Comparison of ENCODE assay signal across 19 cellular contexts in the genomic region with DNA sequence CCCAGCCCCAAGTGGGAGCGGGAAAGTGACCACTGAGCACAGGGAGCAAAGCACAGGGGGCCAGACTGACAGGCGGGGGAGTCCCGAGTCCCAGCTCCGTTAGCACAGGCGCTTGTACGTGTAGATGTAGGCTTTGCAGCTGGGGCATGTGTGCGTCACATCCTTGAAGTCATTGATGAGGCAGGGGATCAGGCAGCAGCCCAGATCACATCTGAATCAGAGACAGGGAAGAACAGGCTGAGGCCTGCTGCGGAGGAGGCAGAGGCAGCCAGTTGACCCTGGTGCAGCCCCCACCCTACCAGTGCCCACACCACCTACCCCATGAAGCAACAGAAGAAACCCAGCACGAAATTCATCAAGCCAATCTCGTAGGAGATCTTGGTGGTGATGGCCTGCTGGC. TPM values are rescaled to one million over a fixed set of nuclear protein-coding genes. Genes with fewer than 3 reads are reported as not detected.
DNase-seq lines count a peak whose midpoint lies in the region; ATAC-seq and TF ChIP-seq lines count a peak whose summit lies in the region.
"Had no signal": no experiment of that assay in that cellular context is flagged by ENCODE, and none has a peak within 500 bp of the region (broad histone marks: within the 10 kb centered on the region; RNA-seq: fewer than 3 reads in every experiment).

No MANE protein-coding gene starts in this region.

- POLR2A ChIA-PET in CD8-positive, alpha-beta T cell (lab: Charles Lee): interaction anchor here (0.6 kb wide), 1 partner anchor 99 kb away, joined by 3 read pairs; no protein-coding TSS in a partner anchor
- POLR2A ChIA-PET in RWPE1 (lab: Yijun Ruan, JAX; ENCODE audit: low non-redundant PET): interaction anchor here (0.6 kb wide), 1 partner anchor 35 kb away, joined by 8 read pairs; no protein-coding TSS in a partner anchor

- no peak overlapping the region for H3K27ac ChIP-seq in CD8-positive, alpha-beta T cell (ENCODE audit: low read depth, low read length)
- H3K27ac ChIP-seq in RWPE1: peak overlapping the region; percentile 39
- H3K27ac ChIP-seq in thyroid gland: no peak overlapping the region

- peaks cover 46% of the 10 kb centered on the region for H3K4me1 Mint-ChIP-seq in CD8-positive, alpha-beta T cell (ENCODE audit: low read depth)
- H3K4me1 Mint-ChIP-seq in dendritic cell treated with granulocyte-macrophage colony-stimulating factor and Interleukin-4, amounts not matched to agents 40 ng/mL and 50 ng/mL, for 4 days (ENCODE audit: low read depth): peaks cover 81% of the 10 kb centered on the region
- H3K4me1 Mint-ChIP-seq in natural killer cell treated with Interleukin-12 subunit alpha and Interleukin-12 subunit beta and Interleukin-15 and Interleukin-18, amount 100 ng/mL, for 72 hours (ENCODE audit: low read depth in 2 of 2): peaks cover 40 to 49% of the 10 kb centered on the region in 2 donors

- intact Hi-C loops in CD8-positive, alpha-beta T cell (cut with DNase I, micrococcal nuclease): no loop called here
- intact Hi-C loops in dendritic cell treated with granulocyte-macrophage colony-stimulating factor and Interleukin-4, amounts not matched to agents 40 ng/mL and 50 ng/mL, for 4 days (cut with micrococcal nuclease): loop anchor here (10.0 kb wide), 1 partner anchor 152 kb away; no protein-coding TSS in a partner anchor
- intact Hi-C loops in thyroid gland (cut with DNase I): loop anchor here (5.0 kb wide), 1 partner anchor 35 kb away; no protein-coding TSS in a partner anchor

- H3K4me3 ChIP-seq in CD8-positive, alpha-beta T cell (ENCODE audit: low read depth, low read length): no peak overlapping the region
- no peak overlapping the region for H3K4me3 ChIP-seq in thyroid gland (replicated peaks in 1 of 3)
- H3K4me3 ChIP-seq: breast epithelium, MG63, mucosa of descending colon had no signal

- no peak overlapping the region for H3K4me3 Mint-ChIP-seq in CD8-positive, alpha-beta T cell
- H3K4me3 Mint-ChIP-seq in dendritic cell treated with granulocyte-macrophage colony-stimulating factor and Interleukin-4, amounts not matched to agents 40 ng/mL and 50 ng/mL, for 4 days: no peak overlapping the region
- H3K4me3 Mint-ChIP-seq in natural killer cell treated with Interleukin-12 subunit alpha and Interleukin-12 subunit beta and Interleukin-15 and Interleukin-18, amount 100 ng/mL, for 72 hours: peak overlapping the region; percentile 20
- H3K4me3 Mint-ChIP-seq: activated B cell treated with CpG ODN at 0.5 μM for 24 hours had no signal

- peaks cover 40% of the 10 kb centered on the region for H3K36me3 ChIP-seq in CD8-positive, alpha-beta T cell (ENCODE audit: insufficient read depth, low read length)
- peaks cover 18 to 32% of the 10 kb centered on the region in 2 donors for H3K36me3 ChIP-seq in thyroid gland

- H3K9me3 Mint-ChIP-seq in CD8-positive, alpha-beta T cell: no peaks in the 10 kb centered on the region
- H3K9me3 Mint-ChIP-seq in dendritic cell treated with granulocyte-macrophage colony-stimulating factor and Interleukin-4, amounts not matched to agents 40 ng/mL and 50 ng/mL, for 4 days: no peaks in the 10 kb centered on the region
- no peaks in the 10 kb centered on the region for H3K9me3 Mint-ChIP-seq in natural killer cell treated with Interleukin-12 subunit alpha and Interleukin-12 subunit beta and Interleukin-15 and Interleukin-18, amount 100 ng/mL, for 72 hours
- H3K9me3 Mint-ChIP-seq: activated B cell treated with CpG ODN at 0.5 μM for 24 hours had no signal

- TF ChIP-seq POLR2A in thyroid gland (IDR thresholded peaks at IDR 0.05): no peak

- peaks cover 34% of the 10 kb centered on the region for H3K4me1 ChIP-seq in CD8-positive, alpha-beta T cell (ENCODE audit: insufficient read depth, low read length)
- peaks cover 7 to 35% of the 10 kb centered on the region in 2 donors for H3K4me1 ChIP-seq in thyroid gland

- ATAC-seq in CD8-positive, alpha-beta T cell: no peak
- ATAC-seq in natural killer cell treated with Interleukin-12 subunit alpha and Interleukin-12 subunit beta and Interleukin-15 and Interleukin-18, amount 100 ng/mL, for 72 hours: no peak
- ATAC-seq in HG02798 (IDR thresholded peaks at IDR 0.05; ENCODE audit: poor library complexity, unreplicated experiment): no peak
- ATAC-seq: mucosa of descending colon had no signal

- no peaks in the 10 kb centered on the region for H3K27me3 Mint-ChIP-seq in CD8-positive, alpha-beta T cell (ENCODE audit: low read depth)
- H3K27me3 Mint-ChIP-seq in dendritic cell treated with granulocyte-macrophage colony-stimulating factor and Interleukin-4, amounts not matched to agents 40 ng/mL and 50 ng/mL, for 4 days: no peaks in the 10 kb centered on the region
- H3K27me3 Mint-ChIP-seq in natural killer cell treated with Interleukin-12 subunit alpha and Interleukin-12 subunit beta and Interleukin-15 and Interleukin-18, amount 100 ng/mL, for 72 hours: no peaks in the 10 kb centered on the region
- H3K27me3 Mint-ChIP-seq: activated B cell treated with CpG ODN at 0.5 μM for 24 hours had no signal

- 90 to 93% methylated on average over 10 of the region's 10 CpGs for WGBS in thyroid gland, 2 donors

- no peaks in the 10 kb centered on the region for H3K9me3 ChIP-seq in CD8-positive, alpha-beta T cell (ENCODE audit: low read length)
- H3K9me3 ChIP-seq in thyroid gland: no peaks in the 10 kb centered on the region
- H3K9me3 ChIP-seq: breast epithelium, MG63, mucosa of descending colon had no signal

- CTCF ChIA-PET in CD8-positive, alpha-beta T cell (lab: Charles Lee): interaction anchor here (1.3 kb wide), 1 partner anchor 73 kb away, joined by 3 read pairs; no protein-coding TSS in a partner anchor
- CTCF ChIA-PET in RWPE1 (lab: Yijun Ruan, JAX): interaction anchor here (1.1 to 1.2 kb wide), 2 partner anchors 36 to 99 kb away, joined by 3 to 4 read pairs; no protein-coding TSS in a partner anchor

- H3K27me3 ChIP-seq in CD8-positive, alpha-beta T cell (ENCODE audit: insufficient read depth, low read length): no peaks in the 10 kb centered on the region
- no peaks in the 10 kb centered on the region for H3K27me3 ChIP-seq in thyroid gland
- H3K27me3 ChIP-seq: breast epithelium, MG63 had no signal

- no peak for DNase-seq in CD8-positive, alpha-beta T cell
- DNase-seq in RWPE1 (ENCODE audit: low spot score): no peak
- no peak for DNase-seq in natural killer cell treated with Interleukin-12 subunit alpha and Interleukin-12 subunit beta and Interleukin-15 and Interleukin-18, amount 100 ng/mL, for 72 hours (ENCODE audit: low spot score)
- no peak for DNase-seq in HPDE6-E6E7 (ENCODE audit: extremely low spot score)
- no peak for DNase-seq in thyroid gland
- DNase-seq: activated B cell treated with CpG ODN at 0.5 μM for 24 hours; activated naive CD4-positive, alpha-beta T cell; DMS 273 treated with DMSO at 0.1 percent for 48 hours; effector CD8-positive, alpha-beta T cell; GDM1; left colon; MG63; NCI-H1694 treated with DMSO at 0.1 percent for 48 hours; stimulated activated CD4-positive, alpha-beta T cell treated with anti-CD3 and anti-CD28 coated beads, Interleukin-2, amount 100 ng/mL, for 24 hours had no signal

- peak overlapping the region; percentile 79 for H3K27ac Mint-ChIP-seq in CD8-positive, alpha-beta T cell
- peak overlapping the region; percentile 89 for H3K27ac Mint-ChIP-seq in dendritic cell treated with granulocyte-macrophage colony-stimulating factor and Interleukin-4, amounts not matched to agents 40 ng/mL and 50 ng/mL, for 4 days
- H3K27ac Mint-ChIP-seq in natural killer cell treated with Interleukin-12 subunit alpha and Interleukin-12 subunit beta and Interleukin-15 and Interleukin-18, amount 100 ng/mL, for 72 hours: peak overlapping the region; percentile 89 to 96
- H3K27ac Mint-ChIP-seq: activated B cell treated with CpG ODN at 0.5 μM for 24 hours had no signal

- no peak for TF ChIP-seq CTCF in CD8-positive, alpha-beta T cell (IDR thresholded peaks at IDR 0.05)
- no peak for TF ChIP-seq CTCF in RWPE1 (conservative IDR thresholded peaks at IDR 0.05; ENCODE audit: low read depth)
- no peak for TF ChIP-seq CTCF in thyroid gland (IDR thresholded peaks at IDR 0.05)

- H3K36me3 Mint-ChIP-seq in CD8-positive, alpha-beta T cell: peaks cover 62% of the 10 kb centered on the region
- H3K36me3 Mint-ChIP-seq in dendritic cell treated with granulocyte-macrophage colony-stimulating factor and Interleukin-4, amounts not matched to agents 40 ng/mL and 50 ng/mL, for 4 days (ENCODE audit: low read depth): peaks cover 70% of the 10 kb centered on the region
- peaks cover 10% of the 10 kb centered on the region for H3K36me3 Mint-ChIP-seq in natural killer cell treated with Interleukin-12 subunit alpha and Interleukin-12 subunit beta and Interleukin-15 and Interleukin-18, amount 100 ng/mL, for 72 hours

RNA-seq across cellular contexts. Expression of gene CDIP1, which starts 26.1 kb away (rescaled TPM):
- 10 to 100 TPM; 21.7 to 25.0 TPM for total RNA-seq in CD8-positive, alpha-beta T cell
- total RNA-seq in natural killer cell treated with Interleukin-12 subunit alpha and Interleukin-12 subunit beta and Interleukin-15 and Interleukin-18, amount 100 ng/mL, for 72 hours: 10 to 100 TPM; 24.5 to 28.2 TPM
- 10 to 100 TPM; 15.5 to 25.4 (median 25.2) TPM for total RNA-seq in thyroid gland

RNA-seq across cellular contexts. Expression of gene HMOX2, which starts 36.3 kb away (rescaled TPM):
- 10 to 100 TPM; 31.7 to 36.4 TPM for total RNA-seq in CD8-positive, alpha-beta T cell
- total RNA-seq in natural killer cell treated with Interleukin-12 subunit alpha and Interleukin-12 subunit beta and Interleukin-15 and Interleukin-18, amount 100 ng/mL, for 72 hours: 100 to 1,000 TPM in 1 of 2 donors, 10 to 100 TPM in 1; 99.5 to 102 TPM
- 10 to 100 TPM; 36.0 to 63.2 (median 50.5) TPM for total RNA-seq in thyroid gland

RNA-seq across cellular contexts. Expression of gene NMRAL1, which starts 38.0 kb away (rescaled TPM):
- 10 to 100 TPM; 30.5 to 31.8 TPM for total RNA-seq in CD8-positive, alpha-beta T cell
- total RNA-seq in natural killer cell treated with Interleukin-12 subunit alpha and Interleukin-12 subunit beta and Interleukin-15 and Interleukin-18, amount 100 ng/mL, for 72 hours: 10 to 100 TPM; 40.7 to 80.9 TPM
- 10 to 100 TPM; 40.0 to 88.8 (median 57.6) TPM for total RNA-seq in thyroid gland

RNA-seq across cellular contexts. Expression of gene C16orf96, which starts 43.7 kb away (rescaled TPM):
- total RNA-seq in CD8-positive, alpha-beta T cell: under 1 TPM; 0.27 to 0.42 TPM
- not detected for total RNA-seq in natural killer cell treated with Interleukin-12 subunit alpha and Interleukin-12 subunit beta and Interleukin-15 and Interleukin-18, amount 100 ng/mL, for 72 hours
- under 1 TPM; 0.11 to 0.88 (median 0.62) TPM for total RNA-seq in thyroid gland
- total RNA-seq: breast epithelium, mucosa of descending colon, NCI-H460 had no signal

Comparison
In these comparisons a context has a peak if more than half of its experiments do, and no peak if none do; other contexts are left out.
1. intact Hi-C loops: an anchor here in dendritic cell treated with granulocyte-macrophage colony-stimulating factor and Interleukin-4, amounts not matched to agents 40 ng/mL and 50 ng/mL, for 4 days (10.0 kb wide) and thyroid gland (5.0 kb wide); none called in CD8-positive, alpha-beta T cell.